9 cellular contexts compared by ENCODE assay signal in the genomic region with DNA sequence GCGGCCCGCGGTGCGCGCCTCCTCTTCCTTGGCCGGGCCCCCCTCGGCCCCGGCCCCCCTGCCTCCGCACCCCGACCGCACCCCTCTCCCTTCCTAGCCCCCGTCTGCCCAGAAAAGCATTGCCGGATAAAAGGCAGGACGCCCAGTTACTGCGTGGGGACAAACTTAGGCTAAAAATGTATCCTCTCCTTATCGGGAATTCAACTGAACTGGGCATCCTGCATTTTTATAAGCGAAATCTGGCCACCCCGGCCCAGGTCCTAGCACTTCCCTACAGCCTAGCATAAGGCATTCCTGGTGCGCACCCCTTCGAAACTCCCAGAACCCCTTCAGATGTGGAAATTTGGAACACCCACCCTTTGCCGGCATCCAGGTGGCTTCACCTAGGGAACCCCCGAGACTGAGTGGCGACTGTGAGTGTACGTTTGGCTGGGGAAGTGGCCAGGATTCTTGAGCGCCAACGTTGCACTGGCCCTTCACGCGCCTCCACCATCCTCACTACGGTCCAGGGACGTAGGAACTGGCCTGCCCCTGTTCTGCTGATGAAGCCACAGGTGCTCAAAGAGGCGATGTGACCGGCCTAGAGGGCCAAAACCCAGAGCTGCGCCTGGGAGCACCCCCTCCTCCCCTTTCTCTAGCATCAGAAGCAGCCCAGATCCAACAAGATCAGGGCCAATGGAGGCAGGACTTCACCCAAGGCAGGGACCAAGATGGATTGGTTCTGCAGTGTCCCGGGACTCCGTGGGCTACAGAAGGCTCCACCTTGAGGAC. TPM values are rescaled to one million over a fixed set of nuclear protein-coding genes. Genes with fewer than 3 reads are reported as not detected.
A peak's percentile ranks its signal among the peaks of the same experiment; 100 is the strongest.
DNase-seq lines count a peak whose midpoint lies in the region; ATAC-seq and TF ChIP-seq lines count a peak whose summit lies in the region.
"Had no signal": no experiment of that assay in that cellular context is flagged by ENCODE, and none has a peak within 500 bp of the region (broad histone marks: within the 10 kb centered on the region; RNA-seq: fewer than 3 reads in every experiment).

No MANE protein-coding gene starts in this region.

- ATAC-seq in GM19467 (IDR thresholded peaks at IDR 0.05; ENCODE audit: unreplicated experiment): no peak

- peaks cover 0 to 20% (median 16%) of the 10 kb centered on the region in 5 donors for H3K4me1 ChIP-seq in subcutaneous abdominal adipose tissue (ENCODE audit: control insufficient read depth in 5 of 5, insufficient read depth in 5 of 5, low read length in 5 of 5)

- intact Hi-C loops in activated CD4-positive, alpha-beta T cell treated with anti-CD3 and anti-CD28 coated beads, Interleukin-2, amount 10 ng/mL, durations not matched to agents 24 days and 14 days (cut with micrococcal nuclease): loop anchor here (1.0 kb wide), 1 partner anchor 243 kb away; no protein-coding TSS in a partner anchor

- no peaks in the 10 kb centered on the region for H3K9me3 Mint-ChIP-seq in activated CD4-positive, alpha-beta T cell treated with anti-CD3 and anti-CD28 coated beads, Interleukin-2, amount 10 ng/mL, durations not matched to agents 24 days and 14 days
- no peaks in the 10 kb centered on the region for H3K9me3 Mint-ChIP-seq in activated naive CD8-positive, alpha-beta T cell treated with anti-CD3 and anti-CD28 coated beads for 36 hours

- no peaks in the 10 kb centered on the region for H3K36me3 ChIP-seq in subcutaneous abdominal adipose tissue (ENCODE audit: control insufficient read depth in 5 of 5, insufficient read depth in 5 of 5, low read length in 5 of 5)

- peak overlapping the region in 4 of 5 donors; percentile 11 to 63 (median 46) for H3K4me3 ChIP-seq in subcutaneous abdominal adipose tissue (ENCODE audit: low read depth in 1 of 5, low read length in 5 of 5)

- H3K36me3 Mint-ChIP-seq in activated CD4-positive, alpha-beta T cell treated with anti-CD3 and anti-CD28 coated beads, Interleukin-2, amount 10 ng/mL, durations not matched to agents 24 days and 14 days (ENCODE audit: low read depth): peaks cover 2% of the 10 kb centered on the region
- H3K36me3 Mint-ChIP-seq in activated naive CD8-positive, alpha-beta T cell treated with anti-CD3 and anti-CD28 coated beads for 36 hours: peaks cover 5% of the 10 kb centered on the region

- peaks cover 17% of the 10 kb centered on the region for H3K27me3 Mint-ChIP-seq in activated CD4-positive, alpha-beta T cell treated with anti-CD3 and anti-CD28 coated beads, Interleukin-2, amount 10 ng/mL, durations not matched to agents 24 days and 14 days
- peaks cover 8% of the 10 kb centered on the region for H3K27me3 Mint-ChIP-seq in activated naive CD8-positive, alpha-beta T cell treated with anti-CD3 and anti-CD28 coated beads for 36 hours

- H3K9me3 ChIP-seq in subcutaneous abdominal adipose tissue (ENCODE audit: control insufficient read depth in 5 of 5, low read length in 5 of 5): no peaks in the 10 kb centered on the region

- H3K9ac ChIP-seq in subcutaneous abdominal adipose tissue (ENCODE audit: low read length in 5 of 5): peak overlapping the region in 1 of 5 donors; percentile 35

- peak overlapping the region; percentile 77 for H3K4me3 Mint-ChIP-seq in activated CD4-positive, alpha-beta T cell treated with anti-CD3 and anti-CD28 coated beads, Interleukin-2, amount 10 ng/mL, durations not matched to agents 24 days and 14 days
- H3K4me3 Mint-ChIP-seq in activated naive CD8-positive, alpha-beta T cell treated with anti-CD3 and anti-CD28 coated beads for 36 hours: peak overlapping the region; percentile 69

- no peak overlapping the region for H3K27ac Mint-ChIP-seq in activated CD4-positive, alpha-beta T cell treated with anti-CD3 and anti-CD28 coated beads, Interleukin-2, amount 10 ng/mL, durations not matched to agents 24 days and 14 days
- H3K27ac Mint-ChIP-seq in activated naive CD8-positive, alpha-beta T cell treated with anti-CD3 and anti-CD28 coated beads for 36 hours: no peak overlapping the region

- DNase-seq in activated CD4-positive, alpha-beta T cell treated with anti-CD3 and anti-CD28 coated beads, Interleukin-2, amount 10 ng/mL, durations not matched to agents 24 days and 14 days: no peak
- no peak for DNase-seq in activated CD4-positive, alpha-beta T cell treated with anti-CD3 and anti-CD28 coated beads, Interleukin-2, amount 50 U/mL, for 4 hours
- DNase-seq in activated naive CD8-positive, alpha-beta T cell treated with anti-CD3 and anti-CD28 coated beads for 36 hours: no peak
- peak; percentile 14 for DNase-seq in iPS-NIHi7 (ENCODE audit: extremely low spot score)
- DNase-seq in GM13976 (ENCODE audit: low spot score): no peak
- DNase-seq in DMS79 treated with DMSO at 0.1 percent for 48 hours (lab: John Stamatoyannopoulos, UW): no peak

- TF ChIP-seq CTCF in GM13976 (IDR thresholded peaks at IDR 0.05; ENCODE audit: borderline replicate concordance, control extremely low read depth, extremely low read depth, insufficient read depth, missing control alignments): no peak

- peaks cover 0 to 14% (median 11%) of the 10 kb centered on the region in 5 donors for H3K27me3 ChIP-seq in subcutaneous abdominal adipose tissue (ENCODE audit: control insufficient read depth in 5 of 5, insufficient read depth in 4 of 5, low read length in 5 of 5)

- peaks cover 14% of the 10 kb centered on the region for H3K4me1 Mint-ChIP-seq in activated CD4-positive, alpha-beta T cell treated with anti-CD3 and anti-CD28 coated beads, Interleukin-2, amount 10 ng/mL, durations not matched to agents 24 days and 14 days
- peaks cover 10% of the 10 kb centered on the region for H3K4me1 Mint-ChIP-seq in activated naive CD8-positive, alpha-beta T cell treated with anti-CD3 and anti-CD28 coated beads for 36 hours

- in situ Hi-C loops in GM13976 (cut with MboI; ENCODE audit: low sequenced_read_pairs, unreplicated experiment): no loop called here

- no peak overlapping the region for H3K27ac ChIP-seq in subcutaneous abdominal adipose tissue (ENCODE audit: low read depth, low read length)

RNA-seq across cellular contexts. Expression of gene RNF4, which starts 5.7 kb away (rescaled TPM):
- 94.8 and 95.4 TPM in 2 replicates for total RNA-seq in activated CD4-positive, alpha-beta T cell treated with anti-CD3 and anti-CD28 coated beads, Interleukin-2, amount 10 ng/mL, durations not matched to agents 24 days and 14 days
- 10 to 100 TPM; 93.3 to 94.5 TPM for total RNA-seq in activated naive CD8-positive, alpha-beta T cell treated with anti-CD3 and anti-CD28 coated beads for 36 hours

RNA-seq across cellular contexts. Expression of gene CFAP99, which starts 44.4 kb away (rescaled TPM):
- not detected in 2 replicates for total RNA-seq in activated CD4-positive, alpha-beta T cell treated with anti-CD3 and anti-CD28 coated beads, Interleukin-2, amount 10 ng/mL, durations not matched to agents 24 days and 14 days
- total RNA-seq in activated naive CD8-positive, alpha-beta T cell treated with anti-CD3 and anti-CD28 coated beads for 36 hours: not detected
- total RNA-seq: left cardiac atrium had no signal

RNA-seq across cellular contexts. Expression of gene ZFYVE28, which starts 44.7 kb away (rescaled TPM):
- total RNA-seq in activated CD4-positive, alpha-beta T cell treated with anti-CD3 and anti-CD28 coated beads, Interleukin-2, amount 10 ng/mL, durations not matched to agents 24 days and 14 days: 4.4 and 4.7 TPM in 2 replicates
- 1 to 10 TPM; 3.8 to 4.6 TPM for total RNA-seq in activated naive CD8-positive, alpha-beta T cell treated with anti-CD3 and anti-CD28 coated beads for 36 hours
